In the genomic region with DNA sequence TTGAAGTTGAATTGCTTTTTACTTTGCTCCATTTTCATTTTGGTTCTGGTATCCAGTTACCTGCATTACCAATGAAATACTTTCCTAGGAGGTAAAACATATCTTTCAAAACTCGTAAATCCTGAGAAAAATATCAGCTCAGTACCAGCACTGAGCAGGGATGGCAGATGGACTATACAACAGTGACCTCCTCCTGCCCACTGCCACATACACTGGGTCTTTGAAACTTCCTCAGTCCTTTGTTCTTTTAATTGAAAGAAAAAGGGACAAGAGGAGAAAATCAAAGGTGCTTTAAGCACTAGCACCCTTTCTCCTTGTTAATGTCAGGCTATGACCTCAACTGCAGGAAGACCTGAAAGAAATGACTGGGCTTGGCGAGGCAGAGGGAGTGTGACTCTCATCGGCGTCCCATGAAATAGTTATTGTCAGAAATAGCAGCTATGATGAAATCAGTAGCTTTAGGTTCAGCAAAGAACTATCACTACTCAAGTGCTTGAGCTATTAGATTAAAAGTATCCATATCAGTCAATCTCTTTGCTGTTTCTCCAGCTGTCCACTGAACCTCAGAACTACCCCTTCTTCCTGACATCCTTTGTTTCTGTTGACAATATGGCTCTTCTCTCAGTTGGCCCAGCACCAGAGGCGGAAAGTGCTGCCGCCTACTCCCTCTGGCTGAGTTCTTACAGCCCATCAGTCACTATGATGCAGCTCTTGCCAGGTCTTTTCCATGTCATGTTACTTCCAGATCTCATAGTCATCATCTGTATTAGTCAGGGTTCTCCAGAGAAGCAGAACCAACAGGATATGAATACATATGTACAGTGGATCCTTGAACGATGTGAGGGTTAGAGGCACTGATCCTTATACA, we compare ENCODE assay signal across 1 cellular context.
TF ChIP-seq lines count a peak whose summit lies in the region.

No MANE protein-coding gene starts in this region.

TF ChIP-seq in A549, 52 proteins besides CTCF, POLR2A, EP300 and RAD21 (continued from another document):
- TF ChIP-seq HMGXB4 (CRISPR knock-in tag; IDR thresholded peaks at IDR 0.05; ENCODE audit: borderline replicate concordance) (no peak), ZNF302 (CRISPR knock-in tag; IDR thresholded peaks at IDR 0.05) (no peak), HDAC2 (IDR thresholded peaks at IDR 0.05) (no peak), SMC3 (IDR thresholded peaks at IDR 0.05) (no peak), KDM1A (IDR thresholded peaks at IDR 0.05; ENCODE audit: low read depth) (no peak)
